Comparison of ENCODE assay signal across 17 cellular contexts in the genomic region with DNA sequence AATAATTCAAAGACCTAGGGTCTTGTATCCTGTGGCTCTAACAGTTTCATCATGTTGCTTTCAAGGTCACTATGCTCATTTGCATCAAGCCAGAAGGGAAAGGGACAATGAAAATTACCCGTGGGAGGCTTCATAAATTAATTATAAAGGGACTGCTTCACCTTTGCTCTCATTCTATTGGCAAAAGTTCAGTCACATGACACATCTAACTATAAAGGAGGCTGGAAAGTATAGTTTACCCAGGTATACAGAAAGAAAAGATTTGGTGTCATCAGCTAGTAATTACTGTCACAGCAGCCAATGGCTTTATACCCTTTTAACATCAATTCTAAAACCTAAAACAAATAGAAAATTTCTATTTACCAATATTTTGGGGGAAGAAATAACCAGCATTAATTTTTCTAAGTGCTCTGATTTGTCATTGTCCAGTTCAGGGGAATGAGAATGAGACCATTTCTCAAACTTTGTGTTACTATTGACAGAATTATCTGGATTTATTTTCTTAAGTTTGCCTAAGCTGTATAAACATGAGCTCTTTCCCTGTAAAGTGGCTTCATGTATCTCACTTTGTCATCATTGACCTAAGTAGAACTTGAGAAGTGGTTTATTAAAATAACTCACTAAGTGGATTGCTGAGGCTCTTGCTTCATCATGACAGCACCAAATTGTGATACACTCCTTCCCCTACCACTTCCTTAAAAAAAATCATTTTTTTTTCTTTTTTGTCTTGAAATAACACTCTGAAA.
"Had no signal": no experiment of that assay in that cellular context is flagged by ENCODE, and none has a peak within 500 bp of the region (broad histone marks: within the 10 kb centered on the region; RNA-seq: fewer than 3 reads in every experiment).

No MANE protein-coding gene starts in this region.

- H3K27ac ChIP-seq: epithelial cell of prostate, heart left ventricle, psoas muscle, thoracic aorta, vagina had no signal

- H3K4me1 ChIP-seq: heart left ventricle, psoas muscle, vagina had no signal

- H3K9me3 ChIP-seq: heart left ventricle, psoas muscle, thoracic aorta, vagina had no signal

- ATAC-seq: activated T-cell treated with anti-CD3 and anti-CD28 coated beads, Interleukin-2, amount 50 U/mL, for 72 hours; heart left ventricle; left cardiac atrium; natural killer cell; psoas muscle; right cardiac atrium had no signal

- DNase-seq: activated CD4-positive, alpha-beta memory T cell treated with anti-CD3 and anti-CD28 coated beads, Interleukin-2, amount 10 ng/mL, durations not matched to agents 7 days and 5 days; activated CD4-positive, alpha-beta T cell treated with anti-CD3 and anti-CD28 coated beads, Interleukin-2, amount 10 ng/mL, durations not matched to agents 24 days and 14 days; activated effector memory CD4-positive, alpha-beta T cell treated with Interleukin-2 at 50 U/mL for 16 hours; activated naive CD4-positive, alpha-beta T cell treated with anti-CD3 and anti-CD28 coated beads for 36 hours; activated naive CD8-positive, alpha-beta T cell treated with anti-CD3 and anti-CD28 coated beads, Interleukin-2, amount 10 ng/mL, durations not matched to agents 7 days and 5 days; activated T-cell treated with anti-CD3 and anti-CD28 coated beads, Interleukin-2, amount 50 U/mL, for 72 hours; heart left ventricle; left cardiac atrium; midbrain; natural killer cell; psoas muscle; right cardiac atrium; stimulated activated CD4-positive, alpha-beta T cell treated with anti-CD3 and anti-CD28 coated beads, Interleukin-4, amount 100 ng/mL, for 24 hours; stimulated activated naive CD4-positive, alpha-beta T cell treated with Interleukin-2 at 50 U/mL for 16 hours had no signal

- H3K36me3 ChIP-seq: heart left ventricle, thoracic aorta, vagina had no signal

- H3K27me3 ChIP-seq: heart left ventricle, vagina had no signal

- H3K4me3 ChIP-seq: heart left ventricle, psoas muscle, thoracic aorta, vagina had no signal
